1 cellular context compared by ENCODE assay signal in genomic region chr6:168035661-168036616, GRCh38.
TF ChIP-seq lines count a peak whose summit lies in the region.

No MANE protein-coding gene starts in this region.

TF ChIP-seq in HEK293, 187 proteins besides CTCF, POLR2A, EP300 and RAD21 (continued from another document and continues in another):
- TF ChIP-seq KLF1 (tag by site-specific recombination; IDR thresholded peaks at IDR 0.05) (peak; percentile 59), PRDM6 (tag by site-specific recombination; IDR thresholded peaks at IDR 0.05) (peak; percentile 26; the same call in 1 of the 2 replicates), ZXDB (tag by site-specific recombination; IDR thresholded peaks at IDR 0.05) (peak; percentile 90), ZBTB6 (tag by site-specific recombination; IDR thresholded peaks at IDR 0.05) (no peak), ZNF600 (tag by site-specific recombination; IDR thresholded peaks at IDR 0.05) (peak; percentile 6; the same call in 1 of the 2 replicates), SP7 (tag by site-specific recombination; IDR thresholded peaks at IDR 0.05) (peak; percentile 98), ZNF791 (tag by site-specific recombination; IDR thresholded peaks at IDR 0.05) (no peak), KLF17 (tag by site-specific recombination; IDR thresholded peaks at IDR 0.05) (peak; percentile 67; the same call in 1 of the 2 replicates), OVOL3 (tag by site-specific recombination; IDR thresholded peaks at IDR 0.05) (peak; percentile 11; the same call in 1 of the 2 replicates), SCRT2 (tag by site-specific recombination; IDR thresholded peaks at IDR 0.05) (peak; percentile 84; the same call in 1 of the 2 replicates), HOXC10 (CRISPR knock-in tag; IDR thresholded peaks at IDR 0.05) (no peak), ZNF24 (tag by site-specific recombination; IDR thresholded peaks at IDR 0.05) (0 out of 2 replicates have a peak, but pooled peaks have one; percentile 68), PRDM10 (tag by site-specific recombination; IDR thresholded peaks at IDR 0.05) (peak; percentile 90), ZBTB10 (tag by site-specific recombination; IDR thresholded peaks at IDR 0.05) (peak; percentile 61; the same call in 1 of the 2 replicates), ZNF518A (tag by site-specific recombination; conservative IDR thresholded peaks at IDR 0.05; ENCODE audit: low read depth) (peak; percentile 19; the same call in 1 of the 2 replicates), FEZF1 (tag by site-specific recombination; IDR thresholded peaks at IDR 0.05) (peak; percentile 96), ZBTB44 (tag by site-specific recombination; IDR thresholded peaks at IDR 0.05) (peak; percentile 37), ZNF366 (tag by site-specific recombination; conservative IDR thresholded peaks at IDR 0.05) (peak; percentile 89), ZNF404 (tag by site-specific recombination; IDR thresholded peaks at IDR 0.05) (no peak), WT1 (tag by site-specific recombination; IDR thresholded peaks at IDR 0.05) (peak; percentile 71), OSR2 (tag by site-specific recombination; IDR thresholded peaks at IDR 0.05) (peak; percentile 82), ZNF843 (tag by site-specific recombination; IDR thresholded peaks at IDR 0.05) (peak; percentile 88), ZBTB20 (tag by site-specific recombination; IDR thresholded peaks at IDR 0.05) (peak; percentile 72), ZNF362 (tag by site-specific recombination; IDR thresholded peaks at IDR 0.05) (no peak), INSM2 (tag by site-specific recombination; IDR thresholded peaks at IDR 0.05) (peak; percentile 71; the same call in 1 of the 2 replicates), GFI1B (tag by site-specific recombination; IDR thresholded peaks at IDR 0.05) (peak; percentile 65; the same call in 1 of the 2 replicates), ZNF768 (tag by site-specific recombination; IDR thresholded peaks at IDR 0.05) (0 out of 2 replicates have a peak, but pooled peaks have one; percentile 35), HOXD13 (CRISPR knock-in tag; IDR thresholded peaks at IDR 0.05; ENCODE audit: borderline replicate concordance) (no peak), PATZ1 (tag by site-specific recombination; IDR thresholded peaks at IDR 0.05) (peak; percentile 90), ZNF274 (IDR thresholded peaks at IDR 0.05; ENCODE audit: low read length) (no peak), ZNF274 (tag by site-specific recombination; IDR thresholded peaks at IDR 0.05; ENCODE audit: borderline replicate concordance) (no peak), ZNF501 (tag by site-specific recombination; IDR thresholded peaks at IDR 0.05) (peak; percentile 32; the same call in 1 of the 2 replicates), ZNF776 (tag by site-specific recombination; IDR thresholded peaks at IDR 0.05; ENCODE audit: borderline replicate concordance) (no peak), ZNF544 (tag by site-specific recombination; IDR thresholded peaks at IDR 0.05) (no peak)
